Comparison of ENCODE assay signal across 24 cellular contexts in the genomic region with DNA sequence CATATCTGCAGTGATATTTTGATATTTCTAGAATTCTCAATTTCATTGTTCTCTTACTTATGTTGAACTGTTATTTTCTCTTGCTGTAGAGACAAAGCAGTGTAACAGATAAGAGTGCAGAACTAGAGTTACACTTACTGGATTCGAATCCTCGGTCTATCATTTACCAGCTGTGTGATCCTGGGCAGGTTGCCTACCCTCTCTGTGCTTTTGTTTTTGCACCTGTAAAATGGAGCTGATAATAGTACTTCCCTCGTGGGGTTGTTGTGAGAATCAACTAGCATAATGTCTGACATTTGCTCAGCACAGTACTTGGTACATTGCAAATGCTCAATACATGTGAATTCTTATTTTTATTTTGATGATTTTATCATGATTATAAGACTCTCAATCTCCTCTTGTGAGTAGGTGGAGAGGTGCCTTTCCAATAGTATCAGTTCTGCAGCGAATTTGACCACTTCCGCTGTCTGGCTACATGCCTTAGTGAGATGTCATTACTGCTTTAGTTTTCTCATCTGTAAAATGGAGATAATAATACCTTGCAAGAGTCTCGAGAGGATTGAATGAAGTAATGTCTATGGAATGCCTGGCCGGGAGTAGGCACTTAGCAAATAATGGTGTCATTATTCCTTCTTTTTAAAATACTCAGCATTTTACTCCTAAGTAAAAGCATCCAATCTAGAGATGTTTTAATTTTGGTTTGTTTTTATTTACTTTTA.
DNase-seq lines count a peak whose midpoint lies in the region; ATAC-seq and TF ChIP-seq lines count a peak whose summit lies in the region.
"Had no signal": no experiment of that assay in that cellular context is flagged by ENCODE, and none has a peak within 500 bp of the region (broad histone marks: within the 10 kb centered on the region; RNA-seq: fewer than 3 reads in every experiment).

No MANE protein-coding gene starts in this region.

- no peak overlapping the region for H3K4me3 ChIP-seq in HEK293 (ENCODE audit: low read depth, low read length)
- H3K4me3 ChIP-seq in epithelial cell of esophagus (ENCODE audit: low read length): no peak overlapping the region
- no peak overlapping the region for H3K4me3 ChIP-seq in trophoblast cell (ENCODE audit: low read depth, low read length)
- H3K4me3 ChIP-seq: BLaER1 had no signal

- H4K91ac ChIP-seq in trophoblast cell (ENCODE audit: low read depth, low read length): no peak overlapping the region

- H3K23ac ChIP-seq in trophoblast cell (ENCODE audit: low read length): no peak overlapping the region

- H3K27me3 ChIP-seq in trophoblast cell (ENCODE audit: insufficient read depth, low read length): no peaks in the 10 kb centered on the region
- no peaks in the 10 kb centered on the region for H3K27me3 ChIP-seq in CD4-positive, alpha-beta T cell (ENCODE audit: control insufficient read depth, insufficient read depth, low read length)
- H3K27me3 ChIP-seq: BLaER1 had no signal

- H2AFZ ChIP-seq in trophoblast cell (ENCODE audit: insufficient read depth, low read length, poor library complexity): no peak overlapping the region

- no peak overlapping the region for H3K18ac ChIP-seq in trophoblast cell (ENCODE audit: low read length)

- H4K12ac ChIP-seq in trophoblast cell (ENCODE audit: low read depth, low read length): no peak overlapping the region

- no peaks in the 10 kb centered on the region for H3K79me1 ChIP-seq in trophoblast cell (ENCODE audit: low read length)

- H3K27me3 Mint-ChIP-seq in type B pancreatic cell: no peaks in the 10 kb centered on the region
- H3K27me3 Mint-ChIP-seq in CD4-positive, alpha-beta T cell: no peaks in the 10 kb centered on the region

- H3K36me3 Mint-ChIP-seq in type B pancreatic cell: no peaks in the 10 kb centered on the region
- H3K36me3 Mint-ChIP-seq in CD4-positive, alpha-beta T cell (ENCODE audit: low read depth): no peaks in the 10 kb centered on the region
- H3K36me3 Mint-ChIP-seq: CD8-positive, alpha-beta T cell had no signal

- no peak overlapping the region for H4K8ac ChIP-seq in trophoblast cell (ENCODE audit: low read depth, low read length)

- H3K4me1 Mint-ChIP-seq in type B pancreatic cell (ENCODE audit: unreplicated experiment): peaks cover 14% of the 10 kb centered on the region
- no peaks in the 10 kb centered on the region for H3K4me1 Mint-ChIP-seq in CD4-positive, alpha-beta T cell (ENCODE audit: low read depth)

- H3K4me3 Mint-ChIP-seq in type B pancreatic cell: no peak overlapping the region
- no peak overlapping the region for H3K4me3 Mint-ChIP-seq in CD4-positive, alpha-beta T cell
- H3K4me3 Mint-ChIP-seq: CD8-positive, alpha-beta T cell; H9 had no signal

- CTCF ChIA-PET in HEK293 (lab: Yijun Ruan, JAX): no interaction called here
- CTCF ChIA-PET in CD4-positive, alpha-beta T cell (lab: Charles Lee): no interaction called here

- H2AK5ac ChIP-seq in trophoblast cell (ENCODE audit: low read length): no peak overlapping the region

- no peak overlapping the region for H3K14ac ChIP-seq in trophoblast cell (ENCODE audit: low read length)

- H3K9me3 ChIP-seq in HEK293 (ENCODE audit: control insufficient read depth, insufficient read depth, low read depth, low read length) (no peaks in the 10 kb centered on the region), trophoblast cell (ENCODE audit: insufficient read depth, low read depth, low read length) (no peaks in the 10 kb centered on the region)
- no peaks in the 10 kb centered on the region for H3K9me3 ChIP-seq in CD4-positive, alpha-beta T cell (ENCODE audit: control insufficient read depth, low read length)
- H3K9me3 ChIP-seq: BLaER1 had no signal

- no peaks in the 10 kb centered on the region for H3K9me3 Mint-ChIP-seq in type B pancreatic cell
- H3K9me3 Mint-ChIP-seq in CD4-positive, alpha-beta T cell: no peaks in the 10 kb centered on the region
- H3K9me3 Mint-ChIP-seq: CD8-positive, alpha-beta T cell; H9 had no signal

- no peaks in the 10 kb centered on the region for H3K4me1 ChIP-seq in HEK293 (ENCODE audit: control insufficient read depth, insufficient read depth, low read length)
- H3K4me1 ChIP-seq in trophoblast cell (ENCODE audit: control insufficient read depth in 1 of 2, insufficient read depth in 2 of 2, low read length in 2 of 2): no peaks in the 10 kb centered on the region
- H3K4me1 ChIP-seq: BLaER1 had no signal

- H3K27ac ChIP-seq in HEK293 (ENCODE audit: extremely low read depth, low read depth, low read length) (no peak overlapping the region), trophoblast cell (ENCODE audit: low read depth, low read length) (no peak overlapping the region)
- no peak overlapping the region for H3K27ac ChIP-seq in CD4-positive, alpha-beta T cell (ENCODE audit: low read depth, low read length)
- H3K27ac ChIP-seq: BLaER1, HL-60 had no signal

- H3K9ac ChIP-seq in trophoblast cell (ENCODE audit: low read length): no peak overlapping the region
- H3K9ac ChIP-seq: BLaER1 had no signal

- no peak overlapping the region for H2BK12ac ChIP-seq in trophoblast cell (ENCODE audit: low read length)

- H3K4me2 ChIP-seq in trophoblast cell (ENCODE audit: low read length): no peak overlapping the region
- H3K4me2 ChIP-seq: BLaER1 had no signal

- no peak for TF ChIP-seq CTCF in HEK293 (tag by site-specific recombination; IDR thresholded peaks at IDR 0.05)
- no peak for TF ChIP-seq CTCF in epithelial cell of esophagus (IDR thresholded peaks at IDR 0.05; ENCODE audit: insufficient read depth, low read depth, low read length, missing control alignments)
- TF ChIP-seq CTCF in type B pancreatic cell (conservative IDR thresholded peaks at IDR 0.05): no peak
- TF ChIP-seq CTCF in CD4-positive, alpha-beta T cell (IDR thresholded peaks at IDR 0.05): no peak

- H2BK5ac ChIP-seq in trophoblast cell (ENCODE audit: low read depth, low read length, poor library complexity): no peak overlapping the region

- POLR2A ChIA-PET in HEK293 (lab: Yijun Ruan, JAX): no interaction called here
- POLR2A ChIA-PET in CD4-positive, alpha-beta T cell (lab: Charles Lee): no interaction called here

- no peak overlapping the region for H2BK120ac ChIP-seq in trophoblast cell (ENCODE audit: insufficient read depth, low read length, poor library complexity)

- intact Hi-C loops in CD4-positive, alpha-beta T cell (cut with DNase I, micrococcal nuclease): no loop called here

- ATAC-seq in CD4-positive, alpha-beta T cell (ENCODE audit: poor library complexity): no peak
- ATAC-seq: CD8-positive, alpha-beta T cell had no signal

- no CpG with 5 or more reads among the region's 7 CpGs for WGBS in trophoblast cell (ENCODE audit: extremely low coverage, insufficient coverage, insufficient read length)

- H3K4ac ChIP-seq in trophoblast cell (ENCODE audit: low read depth, low read length): no peak overlapping the region

- H3K27ac Mint-ChIP-seq in type B pancreatic cell: no peak overlapping the region
- H3K27ac Mint-ChIP-seq in CD4-positive, alpha-beta T cell: no peak overlapping the region
- H3K27ac Mint-ChIP-seq: CD8-positive, alpha-beta T cell; H9 had no signal

- DNase-seq in RPMI7951 (ENCODE audit: low read depth): peak; percentile 42
- DNase-seq in epithelial cell of esophagus (ENCODE audit: low read depth): peak; percentile 9
- peak; percentile 44 to 80 for DNase-seq in trophoblast cell
- no peak for DNase-seq in type B pancreatic cell (ENCODE audit: extremely low spot score, unreplicated experiment)
- no peak for DNase-seq in NCI-H2227 treated with DMSO at 0.1 percent for 48 hours (lab: John Stamatoyannopoulos, UW)
- DNase-seq in CD4-positive, alpha-beta T cell: no peak
- no peak for DNase-seq in NCI-H748 (lab: John Stamatoyannopoulos, UW; ENCODE audit: unreplicated experiment)
- DNase-seq: ACHN; CD8-positive, alpha-beta T cell; DMS53; H9; KG1; MV-4-11; NCI-H1105 treated with DMSO at 0.1 percent for 48 hours; NCI-H1694; NCI-H2081; NCI-H2171; NCI-H446; NCI-H526; OCI-M1; Right ventricle myocardium superior had no signal

- H3K36me3 ChIP-seq in HEK293 (ENCODE audit: control insufficient read depth in 2 of 2, insufficient read depth in 1 of 2, low read length in 2 of 2): no peaks in the 10 kb centered on the region
- H3K36me3 ChIP-seq in trophoblast cell (ENCODE audit: control insufficient read depth in 1 of 2, insufficient read depth in 2 of 2, low read length in 2 of 2): no peaks in the 10 kb centered on the region
- H3K36me3 ChIP-seq: BLaER1 had no signal

- H3K79me2 ChIP-seq in trophoblast cell (ENCODE audit: control insufficient read depth, insufficient read depth, low read length, poor library complexity): no peaks in the 10 kb centered on the region

TF ChIP-seq in HEK293, 187 proteins besides CTCF, POLR2A, EP300 and RAD21:
- TF ChIP-seq ZNF701 (tag by site-specific recombination; IDR thresholded peaks at IDR 0.05) (no peak), ZNF266 (tag by site-specific recombination; IDR thresholded peaks at IDR 0.05; ENCODE audit: low read depth) (no peak), ZNF768 (tag by site-specific recombination; IDR thresholded peaks at IDR 0.05) (peak; percentile 59; the same call in 1 of the 2 replicates)
TF ChIP-seq in HEK293: peak in this region for 1.

Comparison
In these comparisons a context has a peak if more than half of its experiments do, and no peak if none do; other contexts are left out.
1. DNase-seq: peak in RPMI7951 (single experiment), epithelial cell of esophagus (single experiment) and trophoblast cell (2 of 2); none in type B pancreatic cell (single experiment), NCI-H2227 treated with DMSO at 0.1 percent for 48 hours (single experiment), CD4-positive, alpha-beta T cell (0 of 10) and NCI-H748 (single experiment).